ENCODE assay signal across 9 cellular contexts in genomic region chr11:65496304-65497140, GRCh38. TPM values are rescaled to one million over a fixed set of nuclear protein-coding genes. Genes with fewer than 3 reads are reported as not detected.
DNase-seq lines count a peak whose midpoint lies in the region; ATAC-seq, FAIRE-seq and TF ChIP-seq lines count a peak whose summit lies in the region.
"Had no signal": no experiment of that assay in that cellular context is flagged by ENCODE, and none has a peak within 500 bp of the region (broad histone marks: within the 10 kb centered on the region; RNA-seq: fewer than 3 reads in every experiment).

No MANE protein-coding gene starts in this region.

- H3K27me3 ChIP-seq in Panc1 (ENCODE audit: control insufficient read depth, insufficient read depth, low read length), result no peaks in the 10 kb centered on the region
- H3K27me3 ChIP-seq in pancreas, result no peaks in the 10 kb centered on the region

- H3K9me3 Mint-ChIP-seq in CD14-positive monocyte, result peaks cover 0 to 4% (median 0%) of the 10 kb centered on the region in 7 donors
- H3K9me3 Mint-ChIP-seq in immature natural killer cell, result no peaks in the 10 kb centered on the region
- H3K9me3 Mint-ChIP-seq: IgD-negative memory B cell had no signal

- no peak for TF ChIP-seq POLR2A in erythroblast (IDR thresholded peaks at IDR 0.05; ENCODE audit: low read length)

- H3K9me3 ChIP-seq in Panc1 (ENCODE audit: control insufficient read depth, insufficient read depth, low read depth, low read length) (no peaks in the 10 kb centered on the region), pancreas (no peaks in the 10 kb centered on the region)

- H3K4me3 Mint-ChIP-seq in CD14-positive monocyte, result peak overlapping the region; percentile 82 to 90
- H3K4me3 Mint-ChIP-seq in immature natural killer cell, result no peak overlapping the region

- peaks cover 63% of the 10 kb centered on the region for H3K4me1 ChIP-seq in Panc1 (ENCODE audit: control insufficient read depth, insufficient read depth, low read length)
- H3K4me1 ChIP-seq in pancreas, result peaks cover 47 to 50% (median 48%) of the 10 kb centered on the region in 3 donors

- POLR2A ChIA-PET in Panc1 (lab: Charles Lee), result interaction anchor here (0.6 to 15.9 kb wide), 11 partner anchors 7 to 113 kb away, joined by 3 to 818 read pairs (median 8); partner anchors contain the start of gene NEAT1

- in situ Hi-C loops in Panc1 (cut with HindIII; ENCODE audit: low pct_unique_long_range_greater_than_20kb, low sequenced_read_pairs), result loop anchor here (5.0 kb wide), 1 partner anchor 74 kb away; the partner anchor contains the start of gene NEAT1

- 43 to 44% methylated on average over 15 of the region's 15 CpGs for WGBS in pancreas, 2 donors

- intact Hi-C loops in CD14-positive monocyte (cut with micrococcal nuclease), result loop anchor here in 1 of 2 donors (1.0 to 2.0 kb wide), 2 partner anchors 20 to 74 kb away; partner anchors contain the start of gene NEAT1
- intact Hi-C loops in Panc1 (cut with micrococcal nuclease; ENCODE audit: unreplicated experiment), result no loop called here
- intact Hi-C loops in pancreas (cut with DNase I), result no loop called here

- TF ChIP-seq CTCF in CD14-positive monocyte (IDR thresholded peaks at IDR 0.05) (no peak), Panc1 (IDR thresholded peaks at IDR 0.05) (no peak), pancreas (IDR thresholded peaks at IDR 0.05) (no peak)

- DNase-seq in CD14-positive monocyte (ENCODE audit: low spot score) (no peak), Panc1 (ENCODE audit: low read depth, low spot score) (no peak), erythroblast (lab: John Stamatoyannopoulos, UW) (peak; percentile 78 to 87), pancreas (peak in 2 of 6 donors; percentile 30 to 46), immature natural killer cell (no peak), MV-4-11 (lab: John Stamatoyannopoulos, UW) (no peak)
- DNase-seq in stimulated activated CD8-positive, alpha-beta memory T cell treated with anti-CD3 and anti-CD28 coated beads, Interleukin-4, amount 100 ng/mL, for 48 hours, result no peak

- CTCF ChIA-PET in Panc1 (lab: Charles Lee), result interaction anchor here (1.1 to 1.4 kb wide), 2 partner anchors 17 to 25 kb away, joined by 5 read pairs; no protein-coding TSS in a partner anchor

- FAIRE-seq in pancreas (lab: Jason Lieb, UNC), result no peak

- H3K4me3 ChIP-seq in Panc1 (ENCODE audit: low read depth in 2 of 2, low read length in 2 of 2), result peak overlapping the region; percentile 19 to 39
- peak overlapping the region in 2 of 4 donors; percentile 15 to 64 for H3K4me3 ChIP-seq in pancreas

- peak; percentile 11 for ATAC-seq in GM21723 (IDR thresholded peaks at IDR 0.05; ENCODE audit: unreplicated experiment)
- peak; percentile 5; the same call in 1 of the 2 replicates for ATAC-seq in Panc1
- no peak for ATAC-seq in pancreas

- TSS peak; percentile 95 for BruUV-seq in Panc1 (replicated peaks; lab: Mats Ljungman, UMichigan)

- peak overlapping the region in 5 of 7 donors; percentile 96 to 98 (median 98) for H3K27ac Mint-ChIP-seq in CD14-positive monocyte
- peak overlapping the region in 1 of 6 donors; percentile 98 for H3K27ac Mint-ChIP-seq in immature natural killer cell

- H3K27me3 Mint-ChIP-seq in CD14-positive monocyte (ENCODE audit: low read depth in 3 of 3) (peaks cover 0 to under 1% (median 0%) of the 10 kb centered on the region in 3 donors), immature natural killer cell (ENCODE audit: low read depth in 3 of 3) (peaks cover 0 to 8% (median 5%) of the 10 kb centered on the region in 3 donors)
- H3K27me3 Mint-ChIP-seq: IgD-negative memory B cell had no signal

- H3K4me1 Mint-ChIP-seq in CD14-positive monocyte (peaks cover 49% of the 10 kb centered on the region), immature natural killer cell (peaks cover 19 to 25% of the 10 kb centered on the region in 2 donors)

- H3K36me3 Mint-ChIP-seq in CD14-positive monocyte (no peaks in the 10 kb centered on the region), immature natural killer cell (no peaks in the 10 kb centered on the region)

- peak overlapping the region; percentile 100 for H3K27ac ChIP-seq in Panc1 (ENCODE audit: low read length)
- H3K27ac ChIP-seq in pancreas, result peak overlapping the region; percentile 86 to 98 (median 96)

- H3K36me3 ChIP-seq in Panc1 (ENCODE audit: control insufficient read depth, insufficient read depth, low read length), result peaks cover 21% of the 10 kb centered on the region
- peaks cover 0 to 2% (median 0%) of the 10 kb centered on the region in 3 donors for H3K36me3 ChIP-seq in pancreas

RNA-seq across cellular contexts. Expression of gene MALAT1, which starts 2.3 kb away (rescaled TPM):
- polyA plus RNA-seq in CD14-positive monocyte (100 to 1,000 TPM; 263 to 554 TPM), pancreas (1,000 to 10,000 TPM in 1 of 2 donors, 100 to 1,000 TPM in 1; 251 to 2,313 TPM), immature natural killer cell (1,000 to 10,000 TPM; 1,459 to 3,517 (median 2,451) TPM)
- total RNA-seq in Panc1 (2021; ENCODE audit: unreplicated experiment) (13,645 TPM), pancreas (1,000 to 10,000 TPM; 2,360 to 5,615 (median 3,481) TPM)
- 690 TPM for polyA plus RNA-seq in Panc1 (2012; ENCODE audit: insufficient read length)

RNA-seq across cellular contexts. Expression of gene SCYL1, which starts 28.4 kb away (rescaled TPM):
- polyA plus RNA-seq in CD14-positive monocyte (10 to 100 TPM; 18.6 to 29.7 TPM), pancreas (10 to 100 TPM; 68.9 to 83.9 TPM), immature natural killer cell (10 to 100 TPM; 17.8 to 52.5 (median 23.3) TPM)
- total RNA-seq in Panc1 (2021; ENCODE audit: unreplicated experiment) (117 TPM), pancreas (10 to 100 TPM; 40.1 to 49.4 (median 41.2) TPM)
- polyA plus RNA-seq in Panc1 (2012; ENCODE audit: insufficient read length), result 172 TPM

Comparison
In these comparisons a context has a peak if more than half of its experiments do, and no peak if none do; other contexts are left out.
1. DNase-seq: peak in erythroblast (2 of 2); none in CD14-positive monocyte (single experiment), Panc1 (single experiment), immature natural killer cell (0 of 3), stimulated activated CD8-positive, alpha-beta memory T cell treated with anti-CD3 and anti-CD28 coated beads, Interleukin-4, amount 100 ng/mL, for 48 hours (single experiment) and MV-4-11 (single experiment).
2. H3K4me3 Mint-ChIP-seq: peak in CD14-positive monocyte (2 of 2); none in immature natural killer cell (0 of 5).
3. ATAC-seq: peak in GM21723 (single experiment) and Panc1 (single experiment); none in pancreas (0 of 4).